In genomic region chr13:42708391-42708790, GRCh38 we compare ENCODE assay signal across 20 cellular contexts.
"Had no signal": no experiment of that assay in that cellular context is flagged by ENCODE, and none has a peak within 500 bp of the region (broad histone marks: within the 10 kb centered on the region; RNA-seq: fewer than 3 reads in every experiment).

No MANE protein-coding gene starts in this region.

- H3K36me3 ChIP-seq: SJSA1 had no signal

- ATAC-seq: K562 had no signal

- H3K9me3 ChIP-seq: SJSA1 had no signal

- H3K27ac ChIP-seq: HL-60, KMS-11, SJSA1 had no signal

- H3K4me3 ChIP-seq: K562, SJSA1 had no signal

- DNase-seq: Kasumi-1, MM.1S, NCI-H1092 treated with DMSO at 0.1 percent for 48 hours, NCI-H1436, NCI-H187, NCI-H2029, NCI-H2081 treated with DMSO at 0.1 percent for 48 hours, NCI-H2171, NCI-H226, NCI-H446, NCI-H510A, NCI-H524 treated with DMSO at 0.1 percent for 48 hours, NCI-H69, NCI-H774, RPMI8226, SIG-M5 had no signal

- H3K27me3 ChIP-seq: SJSA1 had no signal
